21 cellular contexts compared by ENCODE assay signal in genomic region chr1:178275553-178275952, GRCh38.
A peak's percentile ranks its signal among the peaks of the same experiment; 100 is the strongest.
DNase-seq lines count a peak whose midpoint lies in the region; ATAC-seq and TF ChIP-seq lines count a peak whose summit lies in the region.
"Had no signal": no experiment of that assay in that cellular context is flagged by ENCODE, and none has a peak within 500 bp of the region (broad histone marks: within the 10 kb centered on the region; RNA-seq: fewer than 3 reads in every experiment).

No MANE protein-coding gene starts in this region.

- H3K79me1 ChIP-seq in mesendoderm (ENCODE audit: low read length) = no peaks in the 10 kb centered on the region

- peaks cover 44% of the 10 kb centered on the region for H3K4me1 Mint-ChIP-seq in endothelial cell (ENCODE audit: unreplicated experiment)
- H3K4me1 Mint-ChIP-seq: activated naive CD8-positive, alpha-beta T cell treated with anti-CD3 and anti-CD28 coated beads, Interleukin-2, amount 10 ng/mL, durations not matched to agents 7 days and 5 days; B cell had no signal

- no peaks in the 10 kb centered on the region for H3K27me3 ChIP-seq in GM23248 (replicated peaks; ENCODE audit: insufficient read depth)
- no peaks in the 10 kb centered on the region for H3K27me3 ChIP-seq in mesendoderm (ENCODE audit: insufficient read depth, low read length, poor library complexity)
- H3K27me3 ChIP-seq: stomach, uterus had no signal

- no peak overlapping the region for H3K4ac ChIP-seq in mesendoderm (ENCODE audit: low read depth, low read length)

- H4K8ac ChIP-seq in mesendoderm (ENCODE audit: low read depth, low read length) = no peak overlapping the region

- H3K4me3 Mint-ChIP-seq in endothelial cell (ENCODE audit: unreplicated experiment) = no peak overlapping the region
- H3K4me3 Mint-ChIP-seq: activated naive CD8-positive, alpha-beta T cell treated with anti-CD3 and anti-CD28 coated beads, Interleukin-2, amount 10 ng/mL, durations not matched to agents 7 days and 5 days; activated T-cell treated with anti-CD3 and anti-CD28 coated beads, Interleukin-2, amount 50 U/mL, for 24 hours; B cell had no signal

- H3K27me3 Mint-ChIP-seq in endothelial cell (ENCODE audit: unreplicated experiment) = peaks cover 2% of the 10 kb centered on the region
- H3K27me3 Mint-ChIP-seq: activated naive CD8-positive, alpha-beta T cell treated with anti-CD3 and anti-CD28 coated beads, Interleukin-2, amount 10 ng/mL, durations not matched to agents 7 days and 5 days; activated T-cell treated with anti-CD3 and anti-CD28 coated beads, Interleukin-2, amount 50 U/mL, for 24 hours had no signal

- H3K18ac ChIP-seq in mesendoderm (ENCODE audit: low read length) = no peak overlapping the region

- no peaks in the 10 kb centered on the region for H3K9me3 Mint-ChIP-seq in endothelial cell (ENCODE audit: unreplicated experiment)
- H3K9me3 Mint-ChIP-seq: activated naive CD8-positive, alpha-beta T cell treated with anti-CD3 and anti-CD28 coated beads, Interleukin-2, amount 10 ng/mL, durations not matched to agents 7 days and 5 days; activated T-cell treated with anti-CD3 and anti-CD28 coated beads, Interleukin-2, amount 50 U/mL, for 24 hours had no signal

- in situ Hi-C loops in GM23248 (cut with MboI) = loop anchor here (25.0 kb wide), 1 partner anchor 1388 kb away; no protein-coding TSS in a partner anchor

- H3K4me3 ChIP-seq in GM23248 (no peak overlapping the region), mesendoderm (ENCODE audit: low read length) (no peak overlapping the region)
- H3K4me3 ChIP-seq: psoas muscle, stomach, uterus had no signal

- H3K9ac ChIP-seq in GM23248 (no peak overlapping the region), mesendoderm (ENCODE audit: low read length) (no peak overlapping the region)

- 94 to 96% methylated on average over 2 of the region's 2 CpGs for WGBS in GM23248 (ENCODE audit: low coverage in 1 of 2, low lambda C conversion rate in 2 of 2, missing lambda C conversion rate in 2 of 2), 2 experiments
- WGBS in mesendoderm (ENCODE audit: extremely low coverage, insufficient coverage, low lambda C conversion rate) = no CpG with 5 or more reads among the region's 2 CpGs

- peak overlapping the region; percentile 82 for H3K27ac Mint-ChIP-seq in endothelial cell (ENCODE audit: unreplicated experiment)
- H3K27ac Mint-ChIP-seq: activated naive CD8-positive, alpha-beta T cell treated with anti-CD3 and anti-CD28 coated beads, Interleukin-2, amount 10 ng/mL, durations not matched to agents 7 days and 5 days; activated T-cell treated with anti-CD3 and anti-CD28 coated beads, Interleukin-2, amount 50 U/mL, for 24 hours; B cell had no signal

- H2AK5ac ChIP-seq in mesendoderm (ENCODE audit: low read length) = no peak overlapping the region

- H2BK120ac ChIP-seq in mesendoderm (ENCODE audit: low read depth, low read length) = no peak overlapping the region

- no peak overlapping the region for H2AFZ ChIP-seq in GM23248

- no peak overlapping the region for H4K5ac ChIP-seq in mesendoderm (ENCODE audit: low read length)

- no peaks in the 10 kb centered on the region for H3K9me2 ChIP-seq in GM23248 (ENCODE audit: insufficient read depth)

- H3K23ac ChIP-seq in mesendoderm (ENCODE audit: low read length) = no peak overlapping the region

- H2BK15ac ChIP-seq in mesendoderm (replicated peaks; ENCODE audit: low read depth) = no peak overlapping the region

- H3K79me2 ChIP-seq in GM23248 (ENCODE audit: insufficient read depth) (peaks cover 100% of the 10 kb centered on the region), mesendoderm (ENCODE audit: control insufficient read depth, insufficient read depth, low read length) (no peaks in the 10 kb centered on the region)

- no peak for TF ChIP-seq CTCF in endothelial cell (IDR thresholded peaks at IDR 0.05; ENCODE audit: unreplicated experiment)

- no peak overlapping the region for H2BK5ac ChIP-seq in mesendoderm (ENCODE audit: low read length)

- H4K20me1 ChIP-seq in GM23248 (ENCODE audit: insufficient read depth) = no peaks in the 10 kb centered on the region

- H3K56ac ChIP-seq in mesendoderm (ENCODE audit: low read length) = no peak overlapping the region

- H3K4me1 ChIP-seq in GM23248 (ENCODE audit: insufficient read depth) (peaks cover 35% of the 10 kb centered on the region), mesendoderm (ENCODE audit: control insufficient read depth, low read depth, low read length) (peaks cover 4% of the 10 kb centered on the region)
- H3K4me1 ChIP-seq: psoas muscle, uterus had no signal

- DNase-seq in GM23248 (peak; percentile 33), NCI-H226 (peak; percentile 48), endothelial cell (ENCODE audit: low spot score) (no peak), mesendoderm (peak; percentile 51), AG20443 (ENCODE audit: low spot score) (no peak)
- DNase-seq in activated CD4-positive, alpha-beta T cell treated with anti-CD3 and anti-CD28 coated beads, Interleukin-2, amount 50 U/mL, for 48 hours = no peak
- DNase-seq: activated CD4-positive, alpha-beta T cell treated with anti-CD3 and anti-CD28 coated beads for 48 hours; activated naive CD8-positive, alpha-beta T cell treated with anti-CD3 and anti-CD28 coated beads, Interleukin-2, amount 10 ng/mL, durations not matched to agents 7 days and 5 days; activated T-cell treated with anti-CD3 and anti-CD28 coated beads, Interleukin-2, amount 50 U/mL, for 24 hours; DMS153; H7; Karpas-422; NCI-H2081; NCI-H774; psoas muscle; stimulated activated CD4-positive, alpha-beta T cell treated with anti-CD3 and anti-CD28 coated beads, Interleukin-15, amount 100 ng/mL, for 24 hours; stomach; uterus had no signal

- H3K27ac ChIP-seq in GM23248 = no peak overlapping the region
- no peak overlapping the region for H3K27ac ChIP-seq in mesendoderm (ENCODE audit: low read depth, low read length)
- H3K27ac ChIP-seq: psoas muscle, stomach, uterus had no signal

- no peaks in the 10 kb centered on the region for H3K9me3 ChIP-seq in GM23248 (ENCODE audit: low read depth)
- H3K9me3 ChIP-seq: psoas muscle, stomach, uterus had no signal

- peaks cover 7% of the 10 kb centered on the region for H3K36me3 Mint-ChIP-seq in endothelial cell (ENCODE audit: low read depth, unreplicated experiment)
- H3K36me3 Mint-ChIP-seq: activated naive CD8-positive, alpha-beta T cell treated with anti-CD3 and anti-CD28 coated beads, Interleukin-2, amount 10 ng/mL, durations not matched to agents 7 days and 5 days had no signal

- peaks cover 15% of the 10 kb centered on the region for H3F3A ChIP-seq in GM23248 (ENCODE audit: insufficient read depth)

- H3K4me2 ChIP-seq in GM23248 (ENCODE audit: unreplicated experiment) = no peak overlapping the region
- no peak overlapping the region for H3K4me2 ChIP-seq in mesendoderm (ENCODE audit: low read length)

- ATAC-seq in HG03469 (IDR thresholded peaks at IDR 0.05; ENCODE audit: unreplicated experiment) (no peak), HG03095 (IDR thresholded peaks at IDR 0.05; ENCODE audit: unreplicated experiment) (no peak)
- ATAC-seq: psoas muscle had no signal

- H3K36me3 ChIP-seq in GM23248 (ENCODE audit: low read depth) = no peaks in the 10 kb centered on the region
- no peaks in the 10 kb centered on the region for H3K36me3 ChIP-seq in mesendoderm (ENCODE audit: control insufficient read depth, insufficient read depth, low read length)
- H3K36me3 ChIP-seq: stomach, uterus had no signal

Comparison
In these comparisons a context has a peak if more than half of its experiments do, and no peak if none do; other contexts are left out.
1. DNase-seq: peak in GM23248 (single experiment), NCI-H226 (single experiment) and mesendoderm (single experiment); none in endothelial cell (single experiment), activated CD4-positive, alpha-beta T cell treated with anti-CD3 and anti-CD28 coated beads, Interleukin-2, amount 50 U/mL, for 48 hours (0 of 2) and AG20443 (single experiment).